Comparison of ENCODE assay signal across 11 cellular contexts in genomic region chr20:23116301-23117089, GRCh38. TPM values are rescaled to one million over a fixed set of nuclear protein-coding genes. Genes with fewer than 3 reads are reported as not detected.
DNase-seq lines count a peak whose midpoint lies in the region; ATAC-seq and TF ChIP-seq lines count a peak whose summit lies in the region.
"Had no signal": no experiment of that assay in that cellular context is flagged by ENCODE, and none has a peak within 500 bp of the region (broad histone marks: within the 10 kb centered on the region; RNA-seq: fewer than 3 reads in every experiment).

No MANE protein-coding gene starts in this region.

- no peaks in the 10 kb centered on the region for H3K36me3 Mint-ChIP-seq in activated naive CD8-positive, alpha-beta T cell treated with anti-CD3 and anti-CD28 coated beads, Interleukin-2, amount 50 U/mL, for 24 hours (ENCODE audit: low read depth)

- CTCF ChIA-PET in HCT116 (lab: Charles Lee): no interaction called here

- H3K9me3 Mint-ChIP-seq in activated naive CD8-positive, alpha-beta T cell treated with anti-CD3 and anti-CD28 coated beads, Interleukin-2, amount 50 U/mL, for 24 hours: no peaks in the 10 kb centered on the region

- no TSS peak for BruUV-seq in HCT116 (replicated peaks; lab: Mats Ljungman, UMichigan)

- no peaks in the 10 kb centered on the region for H3K79me2 ChIP-seq in HCT116 (ENCODE audit: insufficient read depth, low read length)
- H3K79me2 ChIP-seq: parathyroid adenoma had no signal

- H3K9me3 ChIP-seq in HCT116 (ENCODE audit: control insufficient read depth in 1 of 2, insufficient read depth in 1 of 2, low read depth in 1 of 2, low read length in 2 of 2): no peaks in the 10 kb centered on the region

- H2AFZ ChIP-seq in HCT116 (ENCODE audit: low read depth, low read length, poor library complexity, severe bottlenecking): no peak overlapping the region
- H2AFZ ChIP-seq: parathyroid adenoma had no signal

- no peak overlapping the region for H3K27ac ChIP-seq in HCT116 (ENCODE audit: low read depth, low read length)
- H3K27ac ChIP-seq: parathyroid adenoma had no signal

- no peak overlapping the region for H3K4me3 Mint-ChIP-seq in activated naive CD8-positive, alpha-beta T cell treated with anti-CD3 and anti-CD28 coated beads, Interleukin-2, amount 50 U/mL, for 24 hours

- intact Hi-C loops in HCT116 (cut with micrococcal nuclease): no loop called here

- RAD21 ChIA-PET in HCT116 (lab: Charles Lee; ENCODE audit: low non-redundant PET in 1 of 2, low total read pairs in 2 of 2, uncharacterized antibody in 2 of 2, unreplicated experiment in 2 of 2): no interaction called here

- no peaks in the 10 kb centered on the region for H3K36me3 ChIP-seq in HCT116 (ENCODE audit: control insufficient read depth in 1 of 2, insufficient read depth in 2 of 2, low read length in 2 of 2)

- peak; percentile 53 for DNase-seq in AG08395 (ENCODE audit: low spot score)
- DNase-seq in HCT116 (ENCODE audit: low read depth, low spot score): no peak
- DNase-seq in SW480 (ENCODE audit: low spot score): peak; percentile 44
- DNase-seq in hepatic stellate cell (ENCODE audit: low spot score): peak; percentile 36
- DNase-seq in GM13977 (ENCODE audit: low spot score): no peak
- DNase-seq in activated naive CD8-positive, alpha-beta T cell treated with anti-CD3 and anti-CD28 coated beads, Interleukin-2, amount 50 U/mL, for 24 hours: no peak
- no peak for DNase-seq in OCI-M1 (lab: John Stamatoyannopoulos, UW)
- DNase-seq in ecto neural progenitor cell (ENCODE audit: low spot score): no peak
- DNase-seq: activated CD8-positive, alpha-beta memory T cell treated with anti-CD3 and anti-CD28 coated beads for 24 hours; KG1 had no signal

- H3K9me2 ChIP-seq in HCT116 (ENCODE audit: insufficient read depth): no peaks in the 10 kb centered on the region

- H3K4me1 ChIP-seq in HCT116 (ENCODE audit: control insufficient read depth in 1 of 2, insufficient read depth in 2 of 2, low read length in 2 of 2): peaks cover 0 to 7% of the 10 kb centered on the region in 2 experiments; a peak in 1 of 4 replicates

- ATAC-seq in HCT116: peak; percentile 66; the same call in 1 of the 2 replicates
- ATAC-seq in activated naive CD8-positive, alpha-beta T cell treated with anti-CD3 and anti-CD28 coated beads, Interleukin-2, amount 50 U/mL, for 24 hours: no peak

- H3K27me3 Mint-ChIP-seq in activated naive CD8-positive, alpha-beta T cell treated with anti-CD3 and anti-CD28 coated beads, Interleukin-2, amount 50 U/mL, for 24 hours: peaks cover 5% of the 10 kb centered on the region

- H3K4me2 ChIP-seq in HCT116 (ENCODE audit: low read length): no peak overlapping the region

- TF ChIP-seq CTCF in HCT116 (IDR thresholded peaks at IDR 0.05 in 2 of 3, conservative IDR thresholded peaks at IDR 0.05 in 1 of 3; ENCODE audit: borderline replicate concordance in 1 of 3, insufficient read depth in 1 of 3, low read depth in 2 of 3, low read length in 2 of 3) (no peak), GM13977 (IDR thresholded peaks at IDR 0.05; ENCODE audit: extremely low read depth, insufficient read depth, missing control alignments) (no peak)

- in situ Hi-C loops in GM13977 (cut with MboI; ENCODE audit: low pct_unique_long_range_greater_than_20kb, low sequenced_read_pairs, unreplicated experiment): no loop called here

- peaks cover 2% of the 10 kb centered on the region for H3K4me1 Mint-ChIP-seq in activated naive CD8-positive, alpha-beta T cell treated with anti-CD3 and anti-CD28 coated beads, Interleukin-2, amount 50 U/mL, for 24 hours

- POLR2A ChIA-PET in HCT116 (lab: Charles Lee): interaction anchor here (1.3 kb wide), 1 partner anchor 13 kb away, joined by 4 read pairs; no protein-coding TSS in a partner anchor

- no peaks in the 10 kb centered on the region for H3K27me3 ChIP-seq in HCT116 (ENCODE audit: insufficient read depth, low read length)

- no peak overlapping the region for H3K9ac ChIP-seq in HCT116 (ENCODE audit: low read length)
- H3K9ac ChIP-seq: parathyroid adenoma had no signal

- H4K20me1 ChIP-seq in HCT116 (ENCODE audit: insufficient read depth): no peaks in the 10 kb centered on the region

- TF ChIP-seq POLR2A in HCT116 (IDR thresholded peaks at IDR 0.05; ENCODE audit: borderline replicate concordance, extremely low read depth, insufficient read depth, insufficient read length): no peak

- no peak overlapping the region for H3K4me3 ChIP-seq in HCT116 (replicated peaks in 1 of 2; ENCODE audit: low read depth in 1 of 2, low read length in 2 of 2)

- H3K27ac Mint-ChIP-seq in activated naive CD8-positive, alpha-beta T cell treated with anti-CD3 and anti-CD28 coated beads, Interleukin-2, amount 50 U/mL, for 24 hours: no peak overlapping the region

- no peak for TF ChIP-seq RAD21 in HCT116 (IDR thresholded peaks at IDR 0.05; ENCODE audit: low read depth)

TF ChIP-seq in HCT116, 20 proteins besides CTCF, POLR2A, EP300 and RAD21:
- TF ChIP-seq EZH2phosphoT487 (IDR thresholded peaks at IDR 0.05; ENCODE audit: borderline replicate concordance) (no peak), TCF7L2 (IDR thresholded peaks at IDR 0.05; ENCODE audit: borderline replicate concordance, extremely low read depth, insufficient read depth, insufficient read length) (no peak), ZBTB33 (IDR thresholded peaks at IDR 0.05; ENCODE audit: extremely low read depth, insufficient replicate concordance, low read length) (no peak), REST (IDR thresholded peaks at IDR 0.05; ENCODE audit: low read depth) (no peak), CBX3 (IDR thresholded peaks at IDR 0.05; ENCODE audit: low read depth) (no peak), YY1 (IDR thresholded peaks at IDR 0.05; ENCODE audit: extremely low read depth, insufficient replicate concordance, low read depth, low read length) (no peak)
- TF ChIP-seq, protein P1, sequence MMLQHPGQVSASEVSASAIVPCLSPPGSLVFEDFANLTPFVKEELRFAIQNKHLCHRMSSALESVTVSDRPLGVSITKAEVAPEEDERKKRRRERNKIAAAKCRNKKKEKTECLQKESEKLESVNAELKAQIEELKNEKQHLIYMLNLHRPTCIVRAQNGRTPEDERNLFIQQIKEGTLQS (IDR thresholded peaks at IDR 0.05): no peak
- TF ChIP-seq, protein P2, sequence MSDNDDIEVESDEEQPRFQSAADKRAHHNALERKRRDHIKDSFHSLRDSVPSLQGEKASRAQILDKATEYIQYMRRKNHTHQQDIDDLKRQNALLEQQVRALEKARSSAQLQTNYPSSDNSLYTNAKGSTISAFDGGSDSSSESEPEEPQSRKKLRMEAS (IDR thresholded peaks at IDR 0.05): no peak

RNA-seq across cellular contexts. Expression of gene CD93, which starts 30.4 kb away (rescaled TPM):
- 0.07 TPM for total RNA-seq in HCT116 (2021; ENCODE audit: unreplicated experiment)
- not detected in 2 replicates for polyA plus RNA-seq in HCT116 (2012)

Comparison
In these comparisons a context has a peak if more than half of its experiments do, and no peak if none do; other contexts are left out.
1. DNase-seq: peak in AG08395 (single experiment), SW480 (single experiment) and hepatic stellate cell (single experiment); none in HCT116 (single experiment), GM13977 (single experiment), activated naive CD8-positive, alpha-beta T cell treated with anti-CD3 and anti-CD28 coated beads, Interleukin-2, amount 50 U/mL, for 24 hours (single experiment), OCI-M1 (single experiment) and ecto neural progenitor cell (single experiment).